In genomic region chr7:42950417-42950816, GRCh38 we compare ENCODE assay signal across 35 cellular contexts. TPM values are rescaled to one million over a fixed set of nuclear protein-coding genes. Genes with fewer than 3 reads are reported as not detected.
A peak's percentile ranks its signal among the peaks of the same experiment; 100 is the strongest.
DNase-seq lines count a peak whose midpoint lies in the region; ATAC-seq, FAIRE-seq and TF ChIP-seq lines count a peak whose summit lies in the region.
"Had no signal": no experiment of that assay in that cellular context is flagged by ENCODE, and none has a peak within 500 bp of the region (broad histone marks: within the 10 kb centered on the region; RNA-seq: fewer than 3 reads in every experiment).

No MANE protein-coding gene starts in this region.

- POLR2A ChIA-PET in K562 (lab: Yijun Ruan, JAX), result interaction anchor here (1.0 to 1.3 kb wide), 2 partner anchors 11 to 22 kb away, joined by 3 read pairs; no protein-coding TSS in a partner anchor

- intact Hi-C loops in K562 (cut with micrococcal nuclease), result no loop called here

- TF ChIP-seq CTCF in K562 (IDR thresholded peaks at IDR 0.05 in 2 of 3, conservative IDR thresholded peaks at IDR 0.05 in 1 of 3; ENCODE audit: insufficient read depth in 2 of 3, low read depth in 1 of 3, low read length in 3 of 3) (no peak), endodermal cell (conservative IDR thresholded peaks at IDR 0.05) (no peak)

- H3K4me3 ChIP-seq in K562, result no peak overlapping the region
- H3K4me3 ChIP-seq in endodermal cell (ENCODE audit: low read length), result peak overlapping the region; percentile 63
- H3K4me3 ChIP-seq: A549; BLaER1; BLaER1 treated with 17β-estradiol and CSF1 and Interleukin-3, amounts not matched to agents 10 nM and 100 nM had no signal

- peak overlapping the region; percentile 2 for H3K27ac Mint-ChIP-seq in activated naive CD4-positive, alpha-beta T cell treated with anti-CD3 and anti-CD28 coated beads, Interleukin-2, amount 10 ng/mL, durations not matched to agents 7 days and 5 days
- peak overlapping the region in 1 of 2 donors; percentile 12 for H3K27ac Mint-ChIP-seq in activated naive CD4-positive, alpha-beta T cell treated with anti-CD3 and anti-CD28 coated beads, Interleukin-2, amount 50 U/mL, for 72 hours
- H3K27ac Mint-ChIP-seq in endodermal cell, result no peak overlapping the region
- H3K27ac Mint-ChIP-seq: B cell; CD14-positive monocyte; CD4-positive, alpha-beta memory T cell; CD4-positive, alpha-beta T cell; CD4-positive, CD25-positive, alpha-beta regulatory T cell; CD8-positive, alpha-beta memory T cell; CD8-positive, alpha-beta T cell had no signal

- no peak overlapping the region for H3K4me3 Mint-ChIP-seq in activated naive CD4-positive, alpha-beta T cell treated with anti-CD3 and anti-CD28 coated beads, Interleukin-2, amount 10 ng/mL, durations not matched to agents 7 days and 5 days
- H3K4me3 Mint-ChIP-seq in endodermal cell, result no peak overlapping the region
- H3K4me3 Mint-ChIP-seq: B cell; CD14-positive monocyte; CD4-positive, alpha-beta memory T cell; CD4-positive, alpha-beta T cell; CD4-positive, CD25-positive, alpha-beta regulatory T cell; CD8-positive, alpha-beta memory T cell; CD8-positive, alpha-beta T cell had no signal

- TF ChIP-seq EP300 in K562 (IDR thresholded peaks at IDR 0.05; ENCODE audit: low read length), result no peak

- peaks cover 12% of the 10 kb centered on the region for H3K4me1 Mint-ChIP-seq in activated naive CD4-positive, alpha-beta T cell treated with anti-CD3 and anti-CD28 coated beads, Interleukin-2, amount 10 ng/mL, durations not matched to agents 7 days and 5 days
- peaks cover 26% of the 10 kb centered on the region for H3K4me1 Mint-ChIP-seq in endodermal cell

- H3K9ac ChIP-seq in K562 (ENCODE audit: insufficient read depth in 1 of 2, low read depth in 2 of 2, low read length in 2 of 2) (no peak overlapping the region), endodermal cell (ENCODE audit: extremely low read depth, low read length, poor library complexity, severe bottlenecking) (no peak overlapping the region)
- H3K9ac ChIP-seq: BLaER1; BLaER1 treated with 17β-estradiol and CSF1 and Interleukin-3, amounts not matched to agents 10 nM and 100 nM had no signal

- peaks cover 0 to 7% of the 10 kb centered on the region in 2 experiments; a peak in 3 of 5 replicates for H3K4me1 ChIP-seq in K562 (replicated peaks in 1 of 2; ENCODE audit: control insufficient read depth in 2 of 2, insufficient read depth in 2 of 2, low read length in 2 of 2)
- H3K4me1 ChIP-seq in endodermal cell (ENCODE audit: control insufficient read depth, insufficient read depth, low read length), result peaks cover 6% of the 10 kb centered on the region
- H3K4me1 ChIP-seq: A549, BE2C, Caco-2 had no signal

- FAIRE-seq in K562 (lab: Jason Lieb, UNC), result no peak
- FAIRE-seq: A204.1, A549, D721Med had no signal

- H3K27me3 Mint-ChIP-seq in activated naive CD4-positive, alpha-beta T cell treated with anti-CD3 and anti-CD28 coated beads, Interleukin-2, amount 10 ng/mL, durations not matched to agents 7 days and 5 days, result peaks cover 3% of the 10 kb centered on the region
- no peaks in the 10 kb centered on the region for H3K27me3 Mint-ChIP-seq in endodermal cell (ENCODE audit: insufficient read depth)

- H3K9me3 ChIP-seq in K562 (replicated peaks; ENCODE audit: control insufficient read depth, insufficient read depth, low read depth, low read length) (no peaks in the 10 kb centered on the region), endodermal cell (ENCODE audit: control insufficient read depth, low read length) (peaks cover 52% of the 10 kb centered on the region)
- H3K9me3 ChIP-seq: A549, BE2C, Caco-2 had no signal

- in situ Hi-C loops in K562 (cut with MboI), result no loop called here

- TF ChIP-seq POLR2A in K562 (conservative IDR thresholded peaks at IDR 0.05), result no peak

- TF ChIP-seq RAD21 in K562 (CRISPR knock-in tag; conservative IDR thresholded peaks at IDR 0.05 in 1 of 2, IDR thresholded peaks at IDR 0.05 in 1 of 2), result no peak

- H3K36me3 Mint-ChIP-seq in activated naive CD4-positive, alpha-beta T cell treated with anti-CD3 and anti-CD28 coated beads, Interleukin-2, amount 10 ng/mL, durations not matched to agents 7 days and 5 days, result no peaks in the 10 kb centered on the region
- no peaks in the 10 kb centered on the region for H3K36me3 Mint-ChIP-seq in activated naive CD4-positive, alpha-beta T cell treated with anti-CD3 and anti-CD28 coated beads, Interleukin-2, amount 50 U/mL, for 72 hours
- H3K36me3 Mint-ChIP-seq in endodermal cell (ENCODE audit: low read depth), result peaks cover 7% of the 10 kb centered on the region
- H3K36me3 Mint-ChIP-seq: CD14-positive monocyte; CD4-positive, alpha-beta memory T cell; CD4-positive, CD25-positive, alpha-beta regulatory T cell; CD8-positive, alpha-beta T cell had no signal

- CTCF ChIA-PET in activated naive CD4-positive, alpha-beta T cell treated with anti-CD3 and anti-CD28 coated beads, Interleukin-2, amount 10 ng/mL, durations not matched to agents 7 days and 5 days (lab: Charles Lee), result interaction anchor here (1.4 kb wide), 1 partner anchor 9 kb away, joined by 5 read pairs; no protein-coding TSS in a partner anchor
- CTCF ChIA-PET in K562 (lab: Yijun Ruan, JAX; ENCODE audit: low intra/inter-chr PET ratio), result no interaction called here

- no peaks in the 10 kb centered on the region for H4K20me1 ChIP-seq in K562 (replicated peaks; ENCODE audit: control insufficient read depth, insufficient read depth, low read length)
- H4K20me1 ChIP-seq: BLaER1; BLaER1 treated with 17β-estradiol and CSF1 and Interleukin-3, amounts not matched to agents 10 nM and 100 nM had no signal

- no peak overlapping the region for H2AFZ ChIP-seq in K562 (ENCODE audit: low read depth, low read length)

- no peaks in the 10 kb centered on the region for H3K79me2 ChIP-seq in K562 (ENCODE audit: control insufficient read depth, insufficient read depth, low read length)

- H3K27me3 ChIP-seq in K562 (ENCODE audit: control insufficient read depth in 2 of 2, insufficient read depth in 2 of 2, low read length in 2 of 2) (no peaks in the 10 kb centered on the region), endodermal cell (ENCODE audit: control insufficient read depth, insufficient read depth, low read length, poor library complexity, severe bottlenecking) (no peaks in the 10 kb centered on the region)
- H3K27me3 ChIP-seq: BE2C; BLaER1; BLaER1 treated with 17β-estradiol and CSF1 and Interleukin-3, amounts not matched to agents 10 nM and 100 nM had no signal

- H3K4me2 ChIP-seq in K562 (ENCODE audit: insufficient read depth, low read length), result no peak overlapping the region
- H3K4me2 ChIP-seq: A549; BLaER1; BLaER1 treated with 17β-estradiol and CSF1 and Interleukin-3, amounts not matched to agents 10 nM and 100 nM had no signal

- 47% methylated on average over 3 of the region's 3 CpGs for WGBS in K562 (ENCODE audit: insufficient coverage, low coverage, missing lambda C conversion rate)
- WGBS in endodermal cell (ENCODE audit: insufficient coverage in 1 of 2, insufficient read length in 1 of 2), 2 experiments, result 69 to 76% methylated on average over 2 to 3 of the region's 3 CpGs

- H3K9me1 ChIP-seq in K562 (ENCODE audit: control insufficient read depth, insufficient read depth, low read length), result no peaks in the 10 kb centered on the region

- ATAC-seq in activated naive CD4-positive, alpha-beta T cell treated with anti-CD3 and anti-CD28 coated beads, Interleukin-2, amount 50 U/mL, for 72 hours, result no peak
- ATAC-seq in K562, result no peak
- ATAC-seq: A549; CD8-positive, alpha-beta T cell had no signal

- H3K36me3 ChIP-seq in K562 (ENCODE audit: control insufficient read depth, insufficient read depth, low read length) (no peaks in the 10 kb centered on the region), endodermal cell (ENCODE audit: control insufficient read depth, insufficient read depth, low read length) (peaks cover 4% of the 10 kb centered on the region)
- H3K36me3 ChIP-seq: BE2C; BLaER1; BLaER1 treated with 17β-estradiol and CSF1 and Interleukin-3, amounts not matched to agents 10 nM and 100 nM had no signal

- no TSS peak for BruUV-seq in K562 (replicated peaks; lab: Mats Ljungman, UMichigan)

- no peak overlapping the region for H3K27ac ChIP-seq in K562 (ENCODE audit: extremely low read depth, low read depth, low read length)
- no peak overlapping the region for H3K27ac ChIP-seq in endodermal cell (ENCODE audit: low read depth, low read length)
- H3K27ac ChIP-seq: 22Rv1; A549; BLaER1; BLaER1 treated with 17β-estradiol and CSF1 and Interleukin-3, amounts not matched to agents 10 nM and 100 nM; C4-2B had no signal

- DNase-seq in activated naive CD4-positive, alpha-beta T cell treated with anti-CD3 and anti-CD28 coated beads, Interleukin-2, amount 10 ng/mL, durations not matched to agents 7 days and 5 days, result no peak
- no peak for DNase-seq in activated naive CD4-positive, alpha-beta T cell treated with anti-CD3 and anti-CD28 coated beads, Interleukin-2, amount 50 U/mL, for 72 hours (ENCODE audit: low spot score in 2 of 2)
- no peak for DNase-seq in K562 (ENCODE audit: extremely low read depth in 1 of 4, low spot score in 3 of 4)
- no peak for DNase-seq in endodermal cell
- DNase-seq in ureter (ENCODE audit: low spot score), result no peak
- no peak for DNase-seq in NCI-H1436 treated with DMSO at 0.1 percent for 48 hours (lab: John Stamatoyannopoulos, UW)
- DNase-seq: 8988T; ACHN; AML-193; BE2C; C1 segment of cervical spinal cord; Caco-2; Calu3; CD4-positive, alpha-beta memory T cell; CD4-positive, alpha-beta T cell; CD4-positive, CD25-positive, alpha-beta regulatory T cell; CD8-positive, alpha-beta memory T cell; CD8-positive, alpha-beta T cell; COR-L47; DMS 273 treated with DMSO at 0.1 percent for 48 hours; DMS153; DMS53; DMS79; DMS79 treated with DMSO at 0.1 percent for 48 hours; DND-41; EL had no signal

- H3K9me3 Mint-ChIP-seq in activated naive CD4-positive, alpha-beta T cell treated with anti-CD3 and anti-CD28 coated beads, Interleukin-2, amount 10 ng/mL, durations not matched to agents 7 days and 5 days, result no peaks in the 10 kb centered on the region
- no peaks in the 10 kb centered on the region for H3K9me3 Mint-ChIP-seq in activated naive CD4-positive, alpha-beta T cell treated with anti-CD3 and anti-CD28 coated beads, Interleukin-2, amount 50 U/mL, for 72 hours
- peaks cover 27% of the 10 kb centered on the region for H3K9me3 Mint-ChIP-seq in endodermal cell

RNA-seq across cellular contexts. Expression of gene MRPL32, which starts 18.2 kb away (rescaled TPM):
- total RNA-seq in activated naive CD4-positive, alpha-beta T cell treated with anti-CD3 and anti-CD28 coated beads, Interleukin-2, amount 50 U/mL, for 72 hours, result 10 to 100 TPM; 57.2 to 68.4 TPM
- 39.3 and 104 TPM in 2 replicates for total RNA-seq in K562 (2011; cell fraction: chromatin; rRNA removed; ENCODE audit: low replicate concordance)
- total RNA-seq in K562 (2011; cell fraction: nucleolus; rRNA removed), result 27.3 and 33.6 TPM in 2 replicates
- total RNA-seq in K562 (2011; cell fraction: nucleoplasm; rRNA removed), result 59.0 and 64.3 TPM in 2 replicates
- total RNA-seq in K562 (2014; rRNA removed), result 104 and 111 TPM in 2 replicates
- 138 and 139 TPM in 2 replicates for total RNA-seq in K562 (2014; rRNA removed; fragmentation: Illumina TruSeq; extraction: Trizol)
- total RNA-seq in K562 (2015; rRNA removed; fragmentation: Illumina TruSeq; extraction: Trizol), result 109 and 120 TPM in 2 replicates
- 75.5 and 86.0 TPM in 2 replicates for total RNA-seq in K562 (2021)
- 95.4 and 113 TPM in 2 replicates for polyA plus RNA-seq in K562 (2011; rRNA removed)
- polyA plus RNA-seq in K562 (2011; cell fraction: cytosol; rRNA removed), result 38.5 and 52.8 TPM in 2 replicates
- polyA plus RNA-seq in K562 (2011; cell fraction: nucleus; rRNA removed), result 86.8 and 172 TPM in 2 replicates
- polyA plus RNA-seq in K562 (2012), result 48.6 and 76.2 TPM in 2 replicates
- polyA plus RNA-seq in K562 (2014; fragmentation: Illumina TruSeq; extraction: Trizol), result 134 and 140 TPM in 2 replicates
- polyA plus RNA-seq in K562 (2014; fragmentation: Nextera tagmentation; extraction: Ambion mirVana), result 100 to 1,000 TPM; 341 to 351 TPM
- polyA plus RNA-seq in K562 (2014; rRNA removed), result 145 and 162 TPM in 2 replicates
- polyA minus RNA-seq in K562 (2011; rRNA and poly(A)+ RNA removed), result 44.0 and 49.0 TPM in 2 replicates
- 16.0 and 20.2 TPM in 2 replicates for polyA minus RNA-seq in K562 (2011; cell fraction: cytosol; rRNA and poly(A)+ RNA removed)
- 22.1 and 46.5 TPM in 2 replicates for polyA minus RNA-seq in K562 (2011; cell fraction: nucleus; rRNA and poly(A)+ RNA removed)
- 10 to 100 TPM; 88.6 to 97.0 TPM for total RNA-seq in endodermal cell
- 69.7 TPM for polyA plus RNA-seq in endodermal cell (2013, experiment 1 of 2)
- 65.0 TPM for polyA plus RNA-seq in endodermal cell (2013, experiment 2 of 2)
- 41.5 TPM for total RNA-seq in ureter

RNA-seq across cellular contexts. Expression of gene PSMA2, which starts 18.4 kb away (rescaled TPM):
- total RNA-seq in activated naive CD4-positive, alpha-beta T cell treated with anti-CD3 and anti-CD28 coated beads, Interleukin-2, amount 50 U/mL, for 72 hours, result 100 to 1,000 TPM; 189 to 198 TPM
- 16.0 and 45.2 TPM in 2 replicates for total RNA-seq in K562 (2011; cell fraction: chromatin; rRNA removed; ENCODE audit: low replicate concordance)
- total RNA-seq in K562 (2011; cell fraction: nucleolus; rRNA removed), result 15.5 and 16.6 TPM in 2 replicates
- 32.4 and 41.8 TPM in 2 replicates for total RNA-seq in K562 (2011; cell fraction: nucleoplasm; rRNA removed)
- total RNA-seq in K562 (2014; rRNA removed), result 88.7 and 91.7 TPM in 2 replicates
- 274 and 308 TPM in 2 replicates for total RNA-seq in K562 (2014; rRNA removed; fragmentation: Illumina TruSeq; extraction: Trizol)
- total RNA-seq in K562 (2015; rRNA removed; fragmentation: Illumina TruSeq; extraction: Trizol), result 149 and 162 TPM in 2 replicates
- 184 and 200 TPM in 2 replicates for total RNA-seq in K562 (2021)
- polyA plus RNA-seq in K562 (2011; rRNA removed), result 291 and 412 TPM in 2 replicates
- 71.1 and 145 TPM in 2 replicates for polyA plus RNA-seq in K562 (2011; cell fraction: cytosol; rRNA removed)
- polyA plus RNA-seq in K562 (2011; cell fraction: nucleus; rRNA removed), result 26.1 and 65.3 TPM in 2 replicates
- 198 and 258 TPM in 2 replicates for polyA plus RNA-seq in K562 (2012)
- 145 and 154 TPM in 2 replicates for polyA plus RNA-seq in K562 (2014; fragmentation: Illumina TruSeq; extraction: Trizol)
- polyA plus RNA-seq in K562 (2014; fragmentation: Nextera tagmentation; extraction: Ambion mirVana), result 1,000 to 10,000 TPM in 1 of 2 experiments, 100 to 1,000 TPM in 1; 887 to 1,070 TPM
- polyA plus RNA-seq in K562 (2014; rRNA removed), result 174 and 213 TPM in 2 replicates
- polyA minus RNA-seq in K562 (2011; rRNA and poly(A)+ RNA removed), result 94.8 and 103 TPM in 2 replicates
- polyA minus RNA-seq in K562 (2011; cell fraction: cytosol; rRNA and poly(A)+ RNA removed), result 52.1 and 55.2 TPM in 2 replicates
- polyA minus RNA-seq in K562 (2011; cell fraction: nucleus; rRNA and poly(A)+ RNA removed), result 12.5 and 19.8 TPM in 2 replicates
- total RNA-seq in endodermal cell, result 100 to 1,000 TPM; 163 to 191 TPM
- polyA plus RNA-seq in endodermal cell (2013, experiment 1 of 2), result 197 TPM
- polyA plus RNA-seq in endodermal cell (2013, experiment 2 of 2), result 183 TPM
- 46.7 TPM for total RNA-seq in ureter

RNA-seq across cellular contexts. Expression of gene C7orf25, which starts 38.5 kb away (rescaled TPM):
- 1 to 10 TPM; 1.7 to 3.9 TPM for total RNA-seq in activated naive CD4-positive, alpha-beta T cell treated with anti-CD3 and anti-CD28 coated beads, Interleukin-2, amount 50 U/mL, for 72 hours
- total RNA-seq in K562 (2011; cell fraction: chromatin; rRNA removed; ENCODE audit: low replicate concordance), result 6.8 and 19.1 TPM in 2 replicates
- total RNA-seq in K562 (2011; cell fraction: nucleolus; rRNA removed), result 2.8 and 5.7 TPM in 2 replicates
- 5.9 and 12.0 TPM in 2 replicates for total RNA-seq in K562 (2011; cell fraction: nucleoplasm; rRNA removed)
- 1.2 and 1.9 TPM in 2 replicates for total RNA-seq in K562 (2014; rRNA removed)
- total RNA-seq in K562 (2014; rRNA removed; fragmentation: Illumina TruSeq; extraction: Trizol), result 2.9 TPM in 2 replicates
- total RNA-seq in K562 (2015; rRNA removed; fragmentation: Illumina TruSeq; extraction: Trizol), result 2.0 and 2.3 TPM in 2 replicates
- 3.4 and 4.4 TPM in 2 replicates for total RNA-seq in K562 (2021)
- 3.0 and 4.7 TPM in 2 replicates for polyA plus RNA-seq in K562 (2011; rRNA removed)
- polyA plus RNA-seq in K562 (2011; cell fraction: cytosol; rRNA removed), result 1.4 and 2.1 TPM in 2 replicates
- 2.0 and 3.2 TPM in 2 replicates for polyA plus RNA-seq in K562 (2011; cell fraction: nucleus; rRNA removed)
- 2.2 and 3.1 TPM in 2 replicates for polyA plus RNA-seq in K562 (2012)
- 1.8 and 2.7 TPM in 2 replicates for polyA plus RNA-seq in K562 (2014; fragmentation: Illumina TruSeq; extraction: Trizol)
- 1 to 10 TPM; 1.3 to 1.9 TPM for polyA plus RNA-seq in K562 (2014; fragmentation: Nextera tagmentation; extraction: Ambion mirVana)
- polyA plus RNA-seq in K562 (2014; rRNA removed), result 1.3 and 5.5 TPM in 2 replicates
- 3.3 and 5.8 TPM in 2 replicates for polyA minus RNA-seq in K562 (2011; rRNA and poly(A)+ RNA removed)
- 0.55 and 1.4 TPM in 2 replicates for polyA minus RNA-seq in K562 (2011; cell fraction: cytosol; rRNA and poly(A)+ RNA removed)
- polyA minus RNA-seq in K562 (2011; cell fraction: nucleus; rRNA and poly(A)+ RNA removed), result 8.8 and 16.8 TPM in 2 replicates
- 1 to 10 TPM; 3.2 to 4.8 TPM for total RNA-seq in endodermal cell
- polyA plus RNA-seq in endodermal cell (2013, experiment 1 of 2), result 2.5 TPM
- 3.2 TPM for polyA plus RNA-seq in endodermal cell (2013, experiment 2 of 2)
- total RNA-seq in ureter, result 6.6 TPM
